In genomic region chr6:41155132-41155805, GRCh38 we compare ENCODE assay signal across 20 cellular contexts. TPM values are rescaled to one million over a fixed set of nuclear protein-coding genes. Genes with fewer than 3 reads are reported as not detected.
"Had no signal": no experiment of that assay in that cellular context is flagged by ENCODE, and none has a peak within 500 bp of the region (broad histone marks: within the 10 kb centered on the region; RNA-seq: fewer than 3 reads in every experiment).

No MANE protein-coding gene starts in this region.

- ATAC-seq: activated naive CD4-positive, alpha-beta T cell treated with anti-CD3 and anti-CD28 coated beads, Interleukin-2, amount 50 U/mL, for 72 hours; activated T-cell treated with anti-CD3 and anti-CD28 coated beads, Interleukin-2, amount 50 U/mL, for 4 hours; heart left ventricle; left lobe of liver; pancreas had no signal

- H3K36me3 Mint-ChIP-seq: activated naive CD4-positive, alpha-beta T cell treated with anti-CD3 and anti-CD28 coated beads, Interleukin-2, amount 50 U/mL, for 72 hours; brain; stimulated activated memory B cell treated with anti-CD40 and anti-IgM and Interleukin-4, amounts not matched to agents 10 μg/mL and 1 μg/mL and 100 μg/mL, for 72 hours had no signal

- H3K36me3 ChIP-seq: heart left ventricle, pancreas, thyroid gland had no signal

- H3K4me1 ChIP-seq: heart left ventricle, pancreas had no signal

- H3K4me1 Mint-ChIP-seq: stimulated activated memory B cell treated with anti-CD40 and anti-IgM and Interleukin-4, amounts not matched to agents 10 μg/mL and 1 μg/mL and 100 μg/mL, for 72 hours had no signal

- H3K27me3 ChIP-seq: pancreas, thyroid gland had no signal

- H3K9me3 Mint-ChIP-seq: activated naive CD4-positive, alpha-beta T cell treated with anti-CD3 and anti-CD28 coated beads, Interleukin-2, amount 50 U/mL, for 72 hours; activated T-cell treated with anti-CD3 and anti-CD28 coated beads, Interleukin-2, amount 50 U/mL, for 4 hours; brain; naive B cell; stimulated activated memory B cell treated with anti-CD40 and anti-IgM and Interleukin-4, amounts not matched to agents 10 μg/mL and 1 μg/mL and 100 μg/mL, for 72 hours had no signal

- H3K9me3 ChIP-seq: heart left ventricle, pancreas, thyroid gland had no signal

- H3K4me3 Mint-ChIP-seq: activated T-cell treated with anti-CD3 and anti-CD28 coated beads, Interleukin-2, amount 50 U/mL, for 4 hours; brain; stimulated activated memory B cell treated with anti-CD40 and anti-IgM and Interleukin-4, amounts not matched to agents 10 μg/mL and 1 μg/mL and 100 μg/mL, for 72 hours had no signal

- H3K4me3 ChIP-seq: coronary artery, heart left ventricle, pancreas, thyroid gland had no signal

- DNase-seq: activated CD4-positive, alpha-beta T cell treated with anti-CD3 and anti-CD28 coated beads, Interleukin-2, amount 50 U/mL, for 48 hours; activated CD4-positive, CD25-positive, alpha-beta regulatory T cell treated with anti-CD3 and anti-CD28 coated beads, Interleukin-2, amount 50 U/mL, for 72 hours; activated effector memory CD4-positive, alpha-beta T cell treated with Interleukin-2 at 50 U/mL for 16 hours; activated T-cell treated with anti-CD3 and anti-CD28 coated beads, Interleukin-2, amount 50 U/mL, for 4 hours; amygdala; central memory CD4-positive, alpha-beta T cell; effector CD8-positive, alpha-beta T cell; heart left ventricle; naive B cell; pancreas; stimulated activated CD4-positive, alpha-beta T cell treated with anti-CD3 and anti-CD28 coated beads, Interleukin-2, amount 100 ng/mL, for 48 hours; thyroid gland had no signal

- H3K27ac ChIP-seq: coronary artery, heart left ventricle, pancreas, thyroid gland had no signal

- H3K27ac Mint-ChIP-seq: activated naive CD4-positive, alpha-beta T cell treated with anti-CD3 and anti-CD28 coated beads, Interleukin-2, amount 50 U/mL, for 72 hours; brain; stimulated activated memory B cell treated with anti-CD40 and anti-IgM and Interleukin-4, amounts not matched to agents 10 μg/mL and 1 μg/mL and 100 μg/mL, for 72 hours had no signal

RNA-seq across cellular contexts. Expression of gene TREML1, which starts 1.1 kb away (rescaled TPM):
- total RNA-seq: activated naive CD4-positive, alpha-beta T cell treated with anti-CD3 and anti-CD28 coated beads, Interleukin-2, amount 50 U/mL, for 72 hours; activated T-cell treated with anti-CD3 and anti-CD28 coated beads, Interleukin-2, amount 50 U/mL, for 4 hours; endothelial cell of umbilical vein; left lobe of liver; lung microvascular endothelial cell; T-helper 1 cell treated with Interleukin-12 subunit alpha and Interleukin-12 subunit beta and Interleukin-4 antibody, amounts not matched to agents 30 ng/mL and 1 ng/mL, for 36 hours; thyroid gland had no signal
- polyA plus RNA-seq: endothelial cell of umbilical vein had no signal

RNA-seq across cellular contexts. Expression of gene TREM2, which starts 7.6 kb away (rescaled TPM):
- total RNA-seq: activated naive CD4-positive, alpha-beta T cell treated with anti-CD3 and anti-CD28 coated beads, Interleukin-2, amount 50 U/mL, for 72 hours; activated T-cell treated with anti-CD3 and anti-CD28 coated beads, Interleukin-2, amount 50 U/mL, for 4 hours; endothelial cell of umbilical vein; lung microvascular endothelial cell; T-helper 1 cell treated with Interleukin-12 subunit alpha and Interleukin-12 subunit beta and Interleukin-4 antibody, amounts not matched to agents 30 ng/mL and 1 ng/mL, for 36 hours had no signal
- polyA plus RNA-seq: endothelial cell of umbilical vein had no signal

RNA-seq across cellular contexts. Expression of gene TREML2, which starts 45.7 kb away (rescaled TPM):
- total RNA-seq: endothelial cell of umbilical vein, lung microvascular endothelial cell, thyroid gland had no signal
- polyA plus RNA-seq: endothelial cell of umbilical vein, pancreas had no signal
